7 cellular contexts compared by ENCODE assay signal in the genomic region with DNA sequence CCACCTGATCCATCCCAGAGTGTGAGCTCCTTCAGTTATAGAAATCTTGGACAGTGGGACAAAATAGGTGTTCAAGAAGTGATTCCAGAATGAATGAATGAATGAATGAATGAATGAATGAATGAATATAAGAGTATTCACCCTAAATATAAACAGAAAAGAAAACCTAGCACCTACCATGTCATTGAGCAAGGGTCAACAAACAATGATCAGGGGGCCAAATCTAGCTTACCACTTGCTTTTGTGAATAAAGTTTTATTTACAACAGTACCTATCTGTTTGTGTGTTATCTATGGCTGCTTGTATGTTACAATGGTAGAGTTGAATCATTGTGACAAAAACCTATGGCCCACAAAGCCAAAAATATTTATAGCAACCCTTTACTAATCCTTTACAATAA.
"Had no signal": no experiment of that assay in that cellular context is flagged by ENCODE, and none has a peak within 500 bp of the region (broad histone marks: within the 10 kb centered on the region; RNA-seq: fewer than 3 reads in every experiment).

No MANE protein-coding gene starts in this region.

- DNase-seq: GDM1, GF-D8 had no signal

- FAIRE-seq: G401.6, GM12891, GM12892, GM18507, GM19239 had no signal
